23 cellular contexts compared by ENCODE assay signal in genomic region chr1:183370399-183371058, GRCh38. TPM values are rescaled to one million over a fixed set of nuclear protein-coding genes. Genes with fewer than 3 reads are reported as not detected.
DNase-seq lines count a peak whose midpoint lies in the region; ATAC-seq, FAIRE-seq and TF ChIP-seq lines count a peak whose summit lies in the region.
"Had no signal": no experiment of that assay in that cellular context is flagged by ENCODE, and none has a peak within 500 bp of the region (broad histone marks: within the 10 kb centered on the region; RNA-seq: fewer than 3 reads in every experiment).

No MANE protein-coding gene starts in this region.

- no peaks in the 10 kb centered on the region for H3F3A ChIP-seq in GM23338 (replicated peaks; ENCODE audit: low read depth)

- H3K9me1 ChIP-seq in K562 (ENCODE audit: control insufficient read depth, insufficient read depth, low read length), result no peaks in the 10 kb centered on the region

- CTCF ChIA-PET in K562 (lab: Yijun Ruan, JAX; ENCODE audit: low intra/inter-chr PET ratio), result no interaction called here
- CTCF ChIA-PET in activated CD4-positive, alpha-beta T cell treated with anti-CD3 and anti-CD28 coated beads for 36 hours (lab: Charles Lee), result no interaction called here

- no peaks in the 10 kb centered on the region for H4K20me1 ChIP-seq in GM23338 (replicated peaks; ENCODE audit: insufficient read depth)
- no peaks in the 10 kb centered on the region for H4K20me1 ChIP-seq in K562 (replicated peaks; ENCODE audit: control insufficient read depth, insufficient read depth, low read length)

- POLR2A ChIA-PET in K562 (lab: Yijun Ruan, JAX), result interaction anchor here (0.5 to 0.6 kb wide), 2 partner anchors 17 to 33 kb away, joined by 3 to 4 read pairs; no protein-coding TSS in a partner anchor
- POLR2A ChIA-PET in activated CD4-positive, alpha-beta T cell treated with anti-CD3 and anti-CD28 coated beads for 36 hours (lab: Charles Lee), result no interaction called here

- H3K9me3 Mint-ChIP-seq in GM23338, result no peaks in the 10 kb centered on the region
- H3K9me3 Mint-ChIP-seq in activated CD4-positive, alpha-beta T cell treated with anti-CD3 and anti-CD28 coated beads for 36 hours (ENCODE audit: low read depth), result no peaks in the 10 kb centered on the region
- H3K9me3 Mint-ChIP-seq: activated CD4-positive, alpha-beta T cell treated with anti-CD3 and anti-CD28 coated beads, Interleukin-2, amount 10 ng/mL, durations not matched to agents 7 days and 5 days; nephron had no signal

- no peaks in the 10 kb centered on the region for H3K27me3 ChIP-seq in GM23338 (ENCODE audit: insufficient read depth)
- H3K27me3 ChIP-seq in K562 (ENCODE audit: control insufficient read depth in 2 of 2, insufficient read depth in 2 of 2, low read length in 2 of 2), result peaks cover 23 to 54% of the 10 kb centered on the region in 2 experiments; a peak in 4 of 5 replicates
- no peaks in the 10 kb centered on the region for H3K27me3 ChIP-seq in uterus
- H3K27me3 ChIP-seq: adrenal gland had no signal

- no peak overlapping the region for H3K27ac ChIP-seq in GM23338 (ENCODE audit: low read depth)
- H3K27ac ChIP-seq in K562 (ENCODE audit: extremely low read depth, low read depth, low read length), result no peak overlapping the region
- no peak overlapping the region for H3K27ac ChIP-seq in uterus
- H3K27ac ChIP-seq: adrenal gland, psoas muscle, spleen had no signal

- H3K9me2 ChIP-seq in GM23338 (ENCODE audit: insufficient read depth), result peaks cover 10% of the 10 kb centered on the region; the same call in 1 of the 2 replicates

- intact Hi-C loops in K562 (cut with micrococcal nuclease), result no loop called here
- intact Hi-C loops in uterus (cut with DNase I; ENCODE audit: low total_unique reads), result no loop called here
- intact Hi-C loops in activated CD4-positive, alpha-beta T cell treated with anti-CD3 and anti-CD28 coated beads for 36 hours (cut with DNase I, micrococcal nuclease), result no loop called here

- no peaks in the 10 kb centered on the region for H3K9me3 ChIP-seq in K562 (replicated peaks; ENCODE audit: control insufficient read depth, insufficient read depth, low read depth, low read length)
- H3K9me3 ChIP-seq in uterus, result no peaks in the 10 kb centered on the region
- H3K9me3 ChIP-seq: adrenal gland, psoas muscle, spleen had no signal

- no peak overlapping the region for H3K4me3 ChIP-seq in GM23338
- no peak overlapping the region for H3K4me3 ChIP-seq in K562
- H3K4me3 ChIP-seq in uterus, result no peak overlapping the region
- H3K4me3 ChIP-seq: adrenal gland, psoas muscle, spleen had no signal

- H3K4me3 Mint-ChIP-seq in GM23338, result no peak overlapping the region
- no peak overlapping the region for H3K4me3 Mint-ChIP-seq in activated CD4-positive, alpha-beta T cell treated with anti-CD3 and anti-CD28 coated beads for 36 hours
- H3K4me3 Mint-ChIP-seq: activated CD4-positive, alpha-beta T cell treated with anti-CD3 and anti-CD28 coated beads, Interleukin-2, amount 10 ng/mL, durations not matched to agents 7 days and 5 days; nephron had no signal

- H3K4me1 ChIP-seq in GM23338 (ENCODE audit: insufficient read depth) (peaks cover 10% of the 10 kb centered on the region; the same call in 1 of the 2 replicates), K562 (replicated peaks in 1 of 2; ENCODE audit: control insufficient read depth in 2 of 2, insufficient read depth in 2 of 2, low read length in 2 of 2) (no peaks in the 10 kb centered on the region), uterus (no peaks in the 10 kb centered on the region)
- H3K4me1 ChIP-seq: adrenal gland, psoas muscle, spleen had no signal

- TF ChIP-seq CTCF in GM23338 (conservative IDR thresholded peaks at IDR 0.05; ENCODE audit: low read depth in 2 of 2), result no peak
- TF ChIP-seq CTCF in K562 (IDR thresholded peaks at IDR 0.05 in 2 of 3, conservative IDR thresholded peaks at IDR 0.05 in 1 of 3; ENCODE audit: insufficient read depth in 2 of 3, low read depth in 1 of 3, low read length in 3 of 3), result no peak
- TF ChIP-seq CTCF in uterus (IDR thresholded peaks at IDR 0.05), result no peak

- peaks cover 2% of the 10 kb centered on the region for H3K27me3 Mint-ChIP-seq in GM23338 (ENCODE audit: insufficient read depth, low read depth, poor library complexity)
- H3K27me3 Mint-ChIP-seq in activated CD4-positive, alpha-beta T cell treated with anti-CD3 and anti-CD28 coated beads for 36 hours, result peaks cover 12% of the 10 kb centered on the region

- no peak for TF ChIP-seq EP300 in K562 (IDR thresholded peaks at IDR 0.05; ENCODE audit: low read length)

- no peaks in the 10 kb centered on the region for H3K36me3 ChIP-seq in GM23338 (ENCODE audit: insufficient read depth)
- no peaks in the 10 kb centered on the region for H3K36me3 ChIP-seq in K562 (ENCODE audit: control insufficient read depth, insufficient read depth, low read length)
- H3K36me3 ChIP-seq in uterus, result no peaks in the 10 kb centered on the region
- H3K36me3 ChIP-seq: adrenal gland, spleen had no signal

- DNase-seq in GM23338 (ENCODE audit: low spot score), result no peak
- peak; percentile 33 for DNase-seq in NCI-H2107 (lab: John Stamatoyannopoulos, UW)
- DNase-seq in K562 (ENCODE audit: extremely low read depth in 1 of 4, low spot score in 3 of 4), result no peak
- DNase-seq in renal cortical epithelial cell (ENCODE audit: low read depth), result peak; percentile 20
- no peak for DNase-seq in uterus
- DNase-seq in activated CD4-positive, alpha-beta T cell treated with anti-CD3 and anti-CD28 coated beads for 36 hours, result no peak
- DNase-seq in COLO668 (lab: John Stamatoyannopoulos, UW; ENCODE audit: unreplicated experiment), result no peak
- DNase-seq: activated CD4-positive, alpha-beta T cell treated with anti-CD3 and anti-CD28 coated beads, Interleukin-2, amount 10 ng/mL, durations not matched to agents 7 days and 5 days; activated CD8-positive, alpha-beta memory T cell treated with anti-CD3 and anti-CD28 coated beads, Interleukin-2, amount 50 U/mL, for 4 hours; activated effector memory CD4-positive, alpha-beta T cell treated with anti-CD3 and anti-CD28 coated beads, Interleukin-2, amount 50 U/mL, for 16 hours; adrenal gland; dermis blood vessel endothelial cell; GOT3; hippocampal formation; KG1; mesenchymal stem cell; NCI-H1092; psoas muscle; RPMI8226; spleen; SW 1271 had no signal

- H3K27ac Mint-ChIP-seq in GM23338, result no peak overlapping the region
- no peak overlapping the region for H3K27ac Mint-ChIP-seq in activated CD4-positive, alpha-beta T cell treated with anti-CD3 and anti-CD28 coated beads for 36 hours
- H3K27ac Mint-ChIP-seq: activated CD4-positive, alpha-beta T cell treated with anti-CD3 and anti-CD28 coated beads, Interleukin-2, amount 10 ng/mL, durations not matched to agents 7 days and 5 days; nephron had no signal

- H3K4me2 ChIP-seq in GM23338 (no peak overlapping the region), K562 (ENCODE audit: insufficient read depth, low read length) (no peak overlapping the region)

- no peak for FAIRE-seq in K562 (lab: Jason Lieb, UNC)
- FAIRE-seq: islet of Langerhans had no signal

- BruUV-seq in K562 (replicated peaks; lab: Mats Ljungman, UMichigan), result no TSS peak

- no peaks in the 10 kb centered on the region for H3K36me3 Mint-ChIP-seq in GM23338 (ENCODE audit: low read depth)
- no peaks in the 10 kb centered on the region for H3K36me3 Mint-ChIP-seq in activated CD4-positive, alpha-beta T cell treated with anti-CD3 and anti-CD28 coated beads for 36 hours (ENCODE audit: low read depth)

- TF ChIP-seq POLR2A in K562 (conservative IDR thresholded peaks at IDR 0.05) (no peak), uterus (IDR thresholded peaks at IDR 0.05) (no peak)

- peaks cover 35% of the 10 kb centered on the region for H3K4me1 Mint-ChIP-seq in GM23338
- H3K4me1 Mint-ChIP-seq in activated CD4-positive, alpha-beta T cell treated with anti-CD3 and anti-CD28 coated beads for 36 hours, result no peaks in the 10 kb centered on the region
- H3K4me1 Mint-ChIP-seq: activated CD4-positive, alpha-beta T cell treated with anti-CD3 and anti-CD28 coated beads, Interleukin-2, amount 10 ng/mL, durations not matched to agents 7 days and 5 days had no signal

- H2AFZ ChIP-seq in GM23338, result no peak overlapping the region
- no peak overlapping the region for H2AFZ ChIP-seq in K562 (ENCODE audit: low read depth, low read length)

- H3K79me2 ChIP-seq in GM23338 (replicated peaks; ENCODE audit: insufficient read depth) (no peaks in the 10 kb centered on the region), K562 (ENCODE audit: control insufficient read depth, insufficient read depth, low read length) (no peaks in the 10 kb centered on the region)

- no peak overlapping the region for H3K9ac ChIP-seq in K562 (ENCODE audit: insufficient read depth in 1 of 2, low read depth in 2 of 2, low read length in 2 of 2)

- WGBS in K562 (ENCODE audit: insufficient coverage, low coverage, missing lambda C conversion rate), result 0% methylated on average over 8 of the region's 8 CpGs

- TF ChIP-seq RAD21 in K562 (CRISPR knock-in tag; conservative IDR thresholded peaks at IDR 0.05 in 1 of 2, IDR thresholded peaks at IDR 0.05 in 1 of 2), result no peak

- in situ Hi-C loops in K562 (cut with MboI), result no loop called here

- ATAC-seq in GM23338 (peak; percentile 29), K562 (no peak)
- ATAC-seq in activated CD4-positive, alpha-beta T cell treated with anti-CD3 and anti-CD28 coated beads for 36 hours, result no peak
- ATAC-seq: psoas muscle had no signal

RNA-seq across cellular contexts. Expression of gene NMNAT2, which starts 47.7 kb away (rescaled TPM):
- 8.5 and 10.0 TPM in 2 replicates for total RNA-seq in GM23338 (2014; rRNA removed; shearing (Covaris generic))
- 3.6 and 3.8 TPM in 2 replicates for polyA plus RNA-seq in GM23338 (2016; fragmentation: Nextera tagmentation; extraction: Ambion mirVana)
- total RNA-seq in K562 (2011; cell fraction: chromatin; rRNA removed; ENCODE audit: low replicate concordance), result not detected in 2 replicates
- total RNA-seq in K562 (2011; cell fraction: nucleolus; rRNA removed), result not detected in 2 replicates
- not detected in 2 replicates for total RNA-seq in K562 (2011; cell fraction: nucleoplasm; rRNA removed)
- total RNA-seq in K562 (2014; rRNA removed), result not detected in 2 replicates
- not detected in 2 replicates for total RNA-seq in K562 (2014; rRNA removed; fragmentation: Illumina TruSeq; extraction: Trizol)
- not detected in 2 replicates for total RNA-seq in K562 (2015; rRNA removed; fragmentation: Illumina TruSeq; extraction: Trizol)
- not detected in 2 replicates for total RNA-seq in K562 (2021)
- polyA plus RNA-seq in K562 (2011; rRNA removed), result not detected in 2 replicates
- polyA plus RNA-seq in K562 (2011; cell fraction: cytosol; rRNA removed), result not detected in 2 replicates
- polyA plus RNA-seq in K562 (2011; cell fraction: nucleus; rRNA removed), result not detected in 2 replicates
- polyA plus RNA-seq in K562 (2012), result not detected in 2 replicates
- polyA plus RNA-seq in K562 (2014; fragmentation: Illumina TruSeq; extraction: Trizol), result not detected in 2 replicates
- polyA plus RNA-seq in K562 (2014; fragmentation: Nextera tagmentation; extraction: Ambion mirVana), result not detected
- not detected in 2 replicates for polyA plus RNA-seq in K562 (2014; rRNA removed)
- polyA minus RNA-seq in K562 (2011; rRNA and poly(A)+ RNA removed), result not detected in 2 replicates
- polyA minus RNA-seq in K562 (2011; cell fraction: cytosol; rRNA and poly(A)+ RNA removed), result not detected in 2 replicates
- polyA minus RNA-seq in K562 (2011; cell fraction: nucleus; rRNA and poly(A)+ RNA removed), result not detected in 2 replicates
- 0.17 and 0.65 TPM in 2 replicates for total RNA-seq in renal cortical epithelial cell
- 1 to 10 TPM in 2 of 4 donors, under 1 TPM in 1, not detected in 1; 0.85 to 2.8 (median 1.5) TPM for total RNA-seq in uterus
- not detected for total RNA-seq in activated CD4-positive, alpha-beta T cell treated with anti-CD3 and anti-CD28 coated beads for 36 hours
- total RNA-seq: activated CD4-positive, alpha-beta T cell treated with anti-CD3 and anti-CD28 coated beads, Interleukin-2, amount 10 ng/mL, durations not matched to agents 7 days and 5 days had no signal

Comparison
In these comparisons a context has a peak if more than half of its experiments do, and no peak if none do; other contexts are left out.
1. DNase-seq: peak in NCI-H2107 (single experiment) and renal cortical epithelial cell (single experiment); none in GM23338 (single experiment), K562 (0 of 4), uterus (0 of 2), activated CD4-positive, alpha-beta T cell treated with anti-CD3 and anti-CD28 coated beads for 36 hours (single experiment) and COLO668 (single experiment).